In the genomic region with DNA sequence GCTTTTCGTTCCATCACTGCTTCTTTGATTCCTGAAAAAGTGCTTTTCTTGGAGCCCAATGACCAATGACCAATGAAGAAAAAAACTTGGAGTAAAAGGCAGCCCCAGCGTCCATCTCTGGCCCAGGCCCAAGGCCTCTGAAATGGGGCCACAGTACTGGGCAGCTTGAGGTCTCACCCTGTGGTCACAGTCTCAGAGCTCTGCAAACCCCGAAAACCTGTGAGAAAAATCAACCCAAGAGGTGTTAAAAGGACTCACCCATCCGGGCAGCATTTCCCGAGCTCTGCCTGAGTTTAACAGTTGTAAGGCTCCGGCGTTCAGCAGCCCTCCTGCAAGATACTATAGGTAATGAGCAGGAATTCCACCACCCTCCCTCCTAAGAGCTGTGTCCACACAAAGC, we compare ENCODE assay signal across 23 cellular contexts. TPM values are rescaled to one million over a fixed set of nuclear protein-coding genes. Genes with fewer than 3 reads are reported as not detected.
DNase-seq lines count a peak whose midpoint lies in the region; ATAC-seq and TF ChIP-seq lines count a peak whose summit lies in the region.
"Had no signal": no experiment of that assay in that cellular context is flagged by ENCODE, and none has a peak within 500 bp of the region (broad histone marks: within the 10 kb centered on the region; RNA-seq: fewer than 3 reads in every experiment).

No MANE protein-coding gene starts in this region.

- H3K9me3 Mint-ChIP-seq in MCF 10A (ENCODE audit: unreplicated experiment) (no peaks in the 10 kb centered on the region), neural crest cell (no peaks in the 10 kb centered on the region)

- POLR2A ChIA-PET in MCF 10A (lab: Yijun Ruan, JAX) (interaction anchor here (0.9 to 1.9 kb wide), 5 partner anchors 10 to 70 kb away, joined by 3 to 7 read pairs (median 3); no protein-coding TSS in a partner anchor), GM10248 (lab: Yijun Ruan, JAX) (no interaction called here)

- DNase-seq in breast epithelium (ENCODE audit: low spot score in 2 of 2) (no peak), MCF 10A (ENCODE audit: unreplicated experiment) (no peak), epithelial cell of prostate (ENCODE audit: low read depth, low spot score) (no peak), neural crest cell (ENCODE audit: low read depth, low spot score) (no peak), GM10248 (ENCODE audit: extremely low spot score) (no peak), mucosa of descending colon (no peak), NCI-H146 treated with DMSO at 0.1 percent for 48 hours (lab: John Stamatoyannopoulos, UW; ENCODE audit: unreplicated experiment) (no peak), SW 1271 (lab: John Stamatoyannopoulos, UW) (no peak)
- DNase-seq: activated CD4-positive, CD25-positive, alpha-beta regulatory T cell; activated naive CD4-positive, alpha-beta T cell; COR-L47; left ventricle myocardium inferior; NCI-H2029; NCI-H69; stimulated activated CD4-positive, alpha-beta T cell treated with anti-CD3 and anti-CD28 coated beads, Interleukin-2, amount 100 ng/mL, for 24 hours had no signal

- H3K36me3 Mint-ChIP-seq in MCF 10A (ENCODE audit: insufficient read depth, unreplicated experiment) (no peaks in the 10 kb centered on the region), neural crest cell (ENCODE audit: low read depth) (no peaks in the 10 kb centered on the region)

- H3K4me1 Mint-ChIP-seq in MCF 10A (ENCODE audit: insufficient read depth, unreplicated experiment) (peaks cover 28% of the 10 kb centered on the region), neural crest cell (peaks cover 20% of the 10 kb centered on the region)

- H3K27ac ChIP-seq in breast epithelium (peak overlapping the region; percentile 38 to 45), epithelial cell of prostate (peak overlapping the region; percentile 30)
- H3K27ac ChIP-seq: left ventricle myocardium inferior had no signal

- no peak for ATAC-seq in mucosa of descending colon
- ATAC-seq: GM12878 had no signal

- intact Hi-C loops in breast epithelium (cut with DNase I; ENCODE audit: low total_unique reads) (no loop called here), MCF 10A (cut with micrococcal nuclease) (no loop called here), mucosa of descending colon (cut with DNase I, micrococcal nuclease) (no loop called here)

- H3K27ac Mint-ChIP-seq in MCF 10A (ENCODE audit: low read depth, unreplicated experiment) (no peak overlapping the region), neural crest cell (ENCODE audit: unreplicated experiment) (no peak overlapping the region)

- H3K4me3 Mint-ChIP-seq in MCF 10A (ENCODE audit: unreplicated experiment) (no peak overlapping the region), neural crest cell (peak overlapping the region; percentile 74)

- H3K4me1 ChIP-seq in breast epithelium (peaks cover 0 to 4% of the 10 kb centered on the region in 2 donors), mucosa of descending colon (ENCODE audit: low read depth) (peaks cover 18% of the 10 kb centered on the region)

- no peaks in the 10 kb centered on the region for H3K27me3 ChIP-seq in breast epithelium
- H3K27me3 ChIP-seq: tibial nerve had no signal

- no peaks in the 10 kb centered on the region for H3K36me3 ChIP-seq in breast epithelium
- H3K36me3 ChIP-seq in mucosa of descending colon (ENCODE audit: low read depth) = no peaks in the 10 kb centered on the region
- H3K36me3 ChIP-seq: left ventricle myocardium inferior, tibial nerve had no signal

- H3K9me3 ChIP-seq in breast epithelium = no peaks in the 10 kb centered on the region
- no peaks in the 10 kb centered on the region for H3K9me3 ChIP-seq in mucosa of descending colon
- H3K9me3 ChIP-seq: left ventricle myocardium inferior, tibial nerve had no signal

- CTCF ChIA-PET in MCF 10A (lab: Yijun Ruan, JAX) = interaction anchor here (0.7 to 4.4 kb wide), 3 partner anchors 24 to 333 kb away, joined by 4 to 11 read pairs (median 8); no protein-coding TSS in a partner anchor
- CTCF ChIA-PET in GM10248 (lab: Yijun Ruan, JAX) = interaction anchor here (1.0 to 1.5 kb wide), 2 partner anchors 24 to 84 kb away, joined by 5 to 6 read pairs; no protein-coding TSS in a partner anchor

- H3K4me3 ChIP-seq in breast epithelium (no peak overlapping the region), mucosa of descending colon (no peak overlapping the region)
- H3K4me3 ChIP-seq: GM12878, left ventricle myocardium inferior, tibial nerve had no signal

- H3K27me3 Mint-ChIP-seq in MCF 10A (ENCODE audit: insufficient read depth, unreplicated experiment) (no peaks in the 10 kb centered on the region), neural crest cell (ENCODE audit: low read depth) (peaks cover 13% of the 10 kb centered on the region)

- no TSS peak for BruUV-seq in MCF 10A (replicated peaks; lab: Mats Ljungman, UMichigan)

- no peak for TF ChIP-seq POLR2A in breast epithelium (IDR thresholded peaks at IDR 0.05)

- TF ChIP-seq CTCF in breast epithelium (IDR thresholded peaks at IDR 0.05) (no peak), MCF 10A (IDR thresholded peaks at IDR 0.05; ENCODE audit: unreplicated experiment) (no peak), neural crest cell (conservative IDR thresholded peaks at IDR 0.05) (no peak), GM10248 (IDR thresholded peaks at IDR 0.05; ENCODE audit: control extremely low read depth, extremely low read depth, low read depth, missing control alignments) (no peak), mucosa of descending colon (IDR thresholded peaks at IDR 0.05) (no peak)

RNA-seq across cellular contexts. Expression of gene EFHD2, which starts 2.1 kb away (rescaled TPM):
- total RNA-seq in breast epithelium (10 to 100 TPM; 24.9 to 43.9 (median 32.8) TPM), MCF 10A (2022) (45.1 and 48.5 TPM in 2 replicates), neural crest cell (22.4 and 23.0 TPM in 2 replicates), mucosa of descending colon (100 to 1,000 TPM in 2 of 3 donors, 10 to 100 TPM in 1; 89.5 to 197 (median 154) TPM)

RNA-seq across cellular contexts. Expression of gene CTRC, which starts 30.7 kb away (rescaled TPM):
- total RNA-seq in breast epithelium = under 1 TPM in 1 of 3 donors, not detected in 2; 0.16 TPM
- not detected in 2 replicates for total RNA-seq in MCF 10A (2022)
- 0.40 TPM in 1 of 2 replicates, not detected in the other for total RNA-seq in neural crest cell
- total RNA-seq in mucosa of descending colon = not detected
- total RNA-seq: bronchial epithelial cell, fibroblast of villous mesenchyme, HT1080, left ventricle myocardium inferior had no signal

RNA-seq across cellular contexts. Expression of gene CELA2A, which starts 49.0 kb away (rescaled TPM):
- total RNA-seq in breast epithelium (not detected), MCF 10A (2022) (not detected in 2 replicates), neural crest cell (not detected in 2 replicates), mucosa of descending colon (not detected)
- total RNA-seq: bronchial epithelial cell; fibroblast of villous mesenchyme; HT1080; left ventricle myocardium inferior; right cardiac atrium; RPMI7951; T-helper 1 cell treated with Interleukin-12 subunit alpha and Interleukin-12 subunit beta and Interleukin-4 antibody, amounts not matched to agents 30 ng/mL and 1 ng/mL, for 36 hours had no signal
